10 cellular contexts compared by ENCODE assay signal in genomic region chr20:45358282-45359068, GRCh38. TPM values are rescaled to one million over a fixed set of nuclear protein-coding genes. Genes with fewer than 3 reads are reported as not detected.
DNase-seq lines count a peak whose midpoint lies in the region; ATAC-seq and TF ChIP-seq lines count a peak whose summit lies in the region.
"Had no signal": no experiment of that assay in that cellular context is flagged by ENCODE, and none has a peak within 500 bp of the region (broad histone marks: within the 10 kb centered on the region; RNA-seq: fewer than 3 reads in every experiment).

No MANE protein-coding gene starts in this region.

- peak overlapping the region; percentile 56 for H3K4me2 ChIP-seq in PC-9

- DNase-seq in BJ (ENCODE audit: low read depth) = peak; percentile 72
- DNase-seq in PC-9 = no peak
- DNase-seq in fibroblast of gingiva (ENCODE audit: low read depth) = peak; percentile 91
- DNase-seq in nucleus accumbens (lab: John Stamatoyannopoulos, UW) = peak in 43 of 56 donors; percentile 11 to 84 (median 40)
- no peak for DNase-seq in activated gamma-delta T cell (lab: John Stamatoyannopoulos, UW)
- DNase-seq in BE2C = no peak
- DNase-seq in activated naive CD4-positive, alpha-beta T cell treated with Interleukin-2 at 50 U/mL for 16 hours = no peak
- DNase-seq in activated naive CD4-positive, alpha-beta T cell treated with anti-CD3 and anti-CD28 coated beads, Interleukin-2, amount 50 U/mL, for 72 hours (ENCODE audit: low spot score in 2 of 2) = no peak
- DNase-seq: stimulated activated CD4-positive, alpha-beta T cell treated with anti-CD3 and anti-CD28 coated beads, Interleukin-12 subunit alpha, Interleukin-12 subunit beta, amount 100 ng/mL, for 4 hours had no signal

- H3K36me3 ChIP-seq in BJ (ENCODE audit: control insufficient read depth, insufficient read depth, low read length) (no peaks in the 10 kb centered on the region), PC-9 (ENCODE audit: low read depth) (no peaks in the 10 kb centered on the region), BE2C (no peaks in the 10 kb centered on the region)

- BruUV-seq in PC-9 (replicated peaks; lab: Mats Ljungman, UMichigan) = no TSS peak

- no peaks in the 10 kb centered on the region for H4K20me1 ChIP-seq in PC-9 (ENCODE audit: insufficient read depth)

- H3K9me3 Mint-ChIP-seq in activated naive CD4-positive, alpha-beta T cell treated with anti-CD3 and anti-CD28 coated beads, Interleukin-2, amount 50 U/mL, for 72 hours = no peaks in the 10 kb centered on the region

- peaks cover 39% of the 10 kb centered on the region for H3F3A ChIP-seq in PC-9 (ENCODE audit: insufficient read depth, low read depth)

- peaks cover 56% of the 10 kb centered on the region for H3K4me1 ChIP-seq in PC-9 (replicated peaks; ENCODE audit: insufficient read depth)
- H3K4me1 ChIP-seq in BE2C = no peaks in the 10 kb centered on the region

- no peaks in the 10 kb centered on the region for H3K9me2 ChIP-seq in PC-9 (ENCODE audit: insufficient read depth)

- no peak overlapping the region for H3K27ac Mint-ChIP-seq in activated naive CD4-positive, alpha-beta T cell treated with anti-CD3 and anti-CD28 coated beads, Interleukin-2, amount 50 U/mL, for 72 hours

- H3K27ac ChIP-seq in PC-9 = 0 out of 2 replicates have a peak overlapping the region, but pooled peaks have one; percentile 21
- H3K27ac ChIP-seq: VCaP had no signal

- ATAC-seq in activated naive CD4-positive, alpha-beta T cell treated with anti-CD3 and anti-CD28 coated beads, Interleukin-2, amount 50 U/mL, for 72 hours = no peak

- H2AFZ ChIP-seq in PC-9 = no peak overlapping the region

- no peaks in the 10 kb centered on the region for H3K27me3 ChIP-seq in BJ (ENCODE audit: control insufficient read depth, insufficient read depth, low read length)
- no peaks in the 10 kb centered on the region for H3K27me3 ChIP-seq in PC-9 (ENCODE audit: insufficient read depth, low read depth)
- H3K27me3 ChIP-seq in BE2C = no peaks in the 10 kb centered on the region

- H3K79me2 ChIP-seq in PC-9 (ENCODE audit: low read depth) = peaks cover 2% of the 10 kb centered on the region

- H3K9me3 ChIP-seq in PC-9 (ENCODE audit: insufficient read depth, low read depth) (no peaks in the 10 kb centered on the region), BE2C (no peaks in the 10 kb centered on the region)

- H3K4me3 ChIP-seq in BJ (ENCODE audit: low read depth, low read length) (no peak overlapping the region), PC-9 (no peak overlapping the region), BE2C (ENCODE audit: low read depth, low read length) (no peak overlapping the region)

- CTCF ChIA-PET in BJ (lab: Yijun Ruan, JAX) = interaction anchor here (0.6 to 6.0 kb wide), 8 partner anchors 15 to 79 kb away, joined by 3 to 75 read pairs (median 6); no protein-coding TSS in a partner anchor
- CTCF ChIA-PET in PC-9 (lab: Charles Lee) = no interaction called here

- POLR2A ChIA-PET in BJ (lab: Charles Lee) (interaction anchor here (0.6 kb wide), 2 partner anchors 78 to 85 kb away, joined by 3 to 4 read pairs; no protein-coding TSS in a partner anchor), PC-9 (lab: Charles Lee; ENCODE audit: unreplicated experiment) (interaction anchor here (0.6 to 0.7 kb wide), 2 partner anchors 65 to 292 kb away, joined by 3 to 6 read pairs; no protein-coding TSS in a partner anchor)

- intact Hi-C loops in PC-9 (cut with micrococcal nuclease; ENCODE audit: unreplicated experiment) = no loop called here

- H3K36me3 Mint-ChIP-seq in activated naive CD4-positive, alpha-beta T cell treated with anti-CD3 and anti-CD28 coated beads, Interleukin-2, amount 50 U/mL, for 72 hours = peaks cover 0 to 2% of the 10 kb centered on the region in 2 donors

- no peak for TF ChIP-seq CTCF in BJ (IDR thresholded peaks at IDR 0.05; ENCODE audit: insufficient read depth, low read depth, low read length)
- TF ChIP-seq CTCF in PC-9 (conservative IDR thresholded peaks at IDR 0.05) = no peak
- no peak for TF ChIP-seq CTCF in BE2C (IDR thresholded peaks at IDR 0.05; ENCODE audit: low read depth, low read length)

RNA-seq across cellular contexts. Expression of gene SYS1, which starts 4.5 kb away (rescaled TPM):
- polyA plus RNA-seq in BJ (2011; rRNA removed) = 38.8 and 71.4 TPM in 2 replicates
- 35.1 and 67.8 TPM in 2 replicates for polyA minus RNA-seq in BJ (2011; rRNA and poly(A)+ RNA removed)
- 35.1 and 38.8 TPM in 2 replicates for total RNA-seq in PC-9 (2021)
- 39.5 TPM for polyA plus RNA-seq in BE2C (2012; ENCODE audit: insufficient read depth, insufficient read length, low read depth)
- 10 to 100 TPM; 28.0 to 33.3 TPM for total RNA-seq in activated naive CD4-positive, alpha-beta T cell treated with anti-CD3 and anti-CD28 coated beads, Interleukin-2, amount 50 U/mL, for 72 hours

RNA-seq across cellular contexts. Expression of gene SDC4, which starts 10.3 kb away (rescaled TPM):
- 147 and 153 TPM in 2 replicates for polyA plus RNA-seq in BJ (2011; rRNA removed)
- polyA minus RNA-seq in BJ (2011; rRNA and poly(A)+ RNA removed) = 140 and 225 TPM in 2 replicates
- total RNA-seq in PC-9 (2021) = 114 and 117 TPM in 2 replicates
- 24.9 TPM for polyA plus RNA-seq in BE2C (2012; ENCODE audit: insufficient read depth, insufficient read length, low read depth)
- 10 to 100 TPM; 23.5 to 33.0 TPM for total RNA-seq in activated naive CD4-positive, alpha-beta T cell treated with anti-CD3 and anti-CD28 coated beads, Interleukin-2, amount 50 U/mL, for 72 hours

RNA-seq across cellular contexts. Expression of gene TP53TG5, which starts 19.6 kb away (rescaled TPM):
- polyA plus RNA-seq in BJ (2011; rRNA removed) = not detected in 2 replicates
- polyA minus RNA-seq in BJ (2011; rRNA and poly(A)+ RNA removed) = not detected in 2 replicates
- total RNA-seq in PC-9 (2021) = 0.23 TPM in 1 of 2 replicates, not detected in the other
- polyA plus RNA-seq in BE2C (2012; ENCODE audit: insufficient read depth, insufficient read length, low read depth) = 2.3 TPM
- under 1 TPM; 0.16 to 0.45 TPM for total RNA-seq in activated naive CD4-positive, alpha-beta T cell treated with anti-CD3 and anti-CD28 coated beads, Interleukin-2, amount 50 U/mL, for 72 hours

RNA-seq across cellular contexts. Expression of gene DBNDD2, which starts 49.6 kb away (rescaled TPM):
- polyA plus RNA-seq in BJ (2011; rRNA removed) = 69.4 and 77.0 TPM in 2 replicates
- 26.1 and 36.1 TPM in 2 replicates for polyA minus RNA-seq in BJ (2011; rRNA and poly(A)+ RNA removed)
- 69.0 and 77.1 TPM in 2 replicates for total RNA-seq in PC-9 (2021)
- 29.0 TPM for polyA plus RNA-seq in BE2C (2012; ENCODE audit: insufficient read depth, insufficient read length, low read depth)
- 10 to 100 TPM; 22.7 to 50.9 TPM for total RNA-seq in activated naive CD4-positive, alpha-beta T cell treated with anti-CD3 and anti-CD28 coated beads, Interleukin-2, amount 50 U/mL, for 72 hours

RNA-seq across cellular contexts. Expression of gene MATN4, which starts 50.4 kb away (rescaled TPM):
- 0.05 and 0.06 TPM in 2 replicates for polyA plus RNA-seq in BJ (2011; rRNA removed)
- not detected in 2 replicates for polyA minus RNA-seq in BJ (2011; rRNA and poly(A)+ RNA removed)
- total RNA-seq in PC-9 (2021) = 0.33 and 0.60 TPM in 2 replicates
- polyA plus RNA-seq in BE2C (2012; ENCODE audit: insufficient read depth, insufficient read length, low read depth) = not detected
- 1 to 10 TPM in 1 of 2 donors, under 1 TPM in 1; 0.11 to 1.4 TPM for total RNA-seq in activated naive CD4-positive, alpha-beta T cell treated with anti-CD3 and anti-CD28 coated beads, Interleukin-2, amount 50 U/mL, for 72 hours

Comparison
In these comparisons a context has a peak if more than half of its experiments do, and no peak if none do; other contexts are left out.
1. DNase-seq: peak in BJ (single experiment), fibroblast of gingiva (single experiment) and nucleus accumbens (43 of 56); none in PC-9 (0 of 2), activated gamma-delta T cell (single experiment), BE2C (single experiment), activated naive CD4-positive, alpha-beta T cell treated with Interleukin-2 at 50 U/mL for 16 hours (single experiment) and activated naive CD4-positive, alpha-beta T cell treated with anti-CD3 and anti-CD28 coated beads, Interleukin-2, amount 50 U/mL, for 72 hours (0 of 2).